Comparison of ENCODE assay signal across 16 cellular contexts in the genomic region with DNA sequence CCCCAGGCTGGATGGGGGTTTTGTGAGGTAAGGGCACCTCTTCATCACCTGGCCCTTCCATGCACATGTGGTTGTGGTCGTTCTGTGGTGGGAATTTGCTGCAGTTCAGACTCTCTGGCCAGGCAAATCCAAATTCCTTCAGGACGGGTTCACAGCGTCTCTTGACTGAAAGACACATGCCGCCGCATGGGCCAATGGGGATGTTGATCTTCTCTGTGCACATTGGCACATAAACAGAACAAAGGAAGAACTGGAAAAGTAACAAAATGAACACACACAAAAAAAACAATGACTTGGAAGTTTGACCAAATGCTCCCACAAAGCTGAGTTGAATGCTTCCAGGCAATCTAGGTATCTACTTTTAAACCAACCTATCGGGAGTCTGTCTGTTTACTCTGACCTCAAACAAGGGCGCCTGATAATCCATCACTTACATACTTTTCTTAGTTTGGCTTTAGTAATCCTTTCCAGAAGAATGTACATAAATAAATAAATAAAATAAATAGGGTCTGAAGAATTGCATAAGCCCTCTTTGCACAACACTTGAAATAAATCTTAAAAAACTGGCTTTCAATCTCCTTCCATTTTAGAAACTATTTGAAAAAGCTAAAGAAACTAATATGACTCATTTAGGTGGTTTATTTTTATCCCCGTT. TPM values are rescaled to one million over a fixed set of nuclear protein-coding genes. Genes with fewer than 3 reads are reported as not detected.
DNase-seq lines count a peak whose midpoint lies in the region; ATAC-seq and TF ChIP-seq lines count a peak whose summit lies in the region.
"Had no signal": no experiment of that assay in that cellular context is flagged by ENCODE, and none has a peak within 500 bp of the region (broad histone marks: within the 10 kb centered on the region; RNA-seq: fewer than 3 reads in every experiment).

No MANE protein-coding gene starts in this region.

- H3K27ac ChIP-seq in SK-N-SH (ENCODE audit: low read depth in 2 of 2, low read length in 1 of 2) = no peak overlapping the region
- peak overlapping the region; percentile 97 for H3K27ac ChIP-seq in left ventricle myocardium inferior (replicated peaks)
- H3K27ac ChIP-seq in uterus = peak overlapping the region; percentile 93 to 97
- H3K27ac ChIP-seq: 22Rv1, KMS-11 had no signal

- no peaks in the 10 kb centered on the region for H3K9me3 ChIP-seq in SK-N-SH
- no peaks in the 10 kb centered on the region for H3K9me3 ChIP-seq in left ventricle myocardium inferior (replicated peaks)
- H3K9me3 ChIP-seq in uterus = no peaks in the 10 kb centered on the region

- H3F3A ChIP-seq in SK-N-SH (replicated peaks; ENCODE audit: insufficient read depth) = peaks cover 13% of the 10 kb centered on the region

- H3K36me3 ChIP-seq in SK-N-SH (replicated peaks in 1 of 2; ENCODE audit: control insufficient read depth in 1 of 2, insufficient read depth in 2 of 2, low read length in 1 of 2) (peaks cover 5 to 17% of the 10 kb centered on the region in 2 experiments), left ventricle myocardium inferior (peaks cover 40% of the 10 kb centered on the region), uterus (no peaks in the 10 kb centered on the region)

- no peak for TF ChIP-seq EP300 in SK-N-SH (IDR thresholded peaks at IDR 0.05; ENCODE audit: borderline replicate concordance in 1 of 2, low read depth in 1 of 2, low read length in 1 of 2)

- 90% methylated on average over 8 of the region's 8 CpGs for WGBS in SK-N-SH (ENCODE audit: low lambda C conversion rate)

- H3K9ac ChIP-seq in SK-N-SH = no peak overlapping the region
- H3K9ac ChIP-seq: KMS-11 had no signal

- peak overlapping the region; percentile 22 for H3K4me3 Mint-ChIP-seq in progenitor cell of endocrine pancreas (ENCODE audit: low read depth)
- H3K4me3 Mint-ChIP-seq in stimulated activated naive CD8-positive, alpha-beta T cell treated with anti-CD3 and anti-CD28 coated beads, Interleukin-15, amount 100 ng/mL, for 72 hours = no peak overlapping the region

- peaks cover 48% of the 10 kb centered on the region for H3K4me1 Mint-ChIP-seq in progenitor cell of endocrine pancreas (ENCODE audit: low read depth)
- H3K4me1 Mint-ChIP-seq in stimulated activated naive CD8-positive, alpha-beta T cell treated with anti-CD3 and anti-CD28 coated beads, Interleukin-15, amount 100 ng/mL, for 72 hours = peaks cover 21% of the 10 kb centered on the region

- no peak for TF ChIP-seq POLR2A in uterus (IDR thresholded peaks at IDR 0.05)

- H4K20me1 ChIP-seq in SK-N-SH (ENCODE audit: insufficient read depth) = no peaks in the 10 kb centered on the region

- H3K27ac Mint-ChIP-seq in progenitor cell of endocrine pancreas = peak overlapping the region; percentile 29
- no peak overlapping the region for H3K27ac Mint-ChIP-seq in stimulated activated naive CD8-positive, alpha-beta T cell treated with anti-CD3 and anti-CD28 coated beads, Interleukin-15, amount 100 ng/mL, for 72 hours
- H3K27ac Mint-ChIP-seq: CD8-positive, alpha-beta memory T cell had no signal

- intact Hi-C loops in left ventricle myocardium inferior (cut with micrococcal nuclease) (no loop called here), uterus (cut with DNase I; ENCODE audit: low total_unique reads) (no loop called here)

- H3K4me3 ChIP-seq in SK-N-SH (ENCODE audit: low read depth in 2 of 2, low read length in 1 of 2) (no peak overlapping the region), left ventricle myocardium inferior (peak overlapping the region; percentile 100), uterus (peak overlapping the region in 1 of 2 donors; percentile 5)

- H3K79me2 ChIP-seq in SK-N-SH (ENCODE audit: insufficient read depth) = no peaks in the 10 kb centered on the region; the same call in 1 of the 2 replicates

- no peaks in the 10 kb centered on the region for H3K9me3 Mint-ChIP-seq in progenitor cell of endocrine pancreas (ENCODE audit: low read depth)
- H3K9me3 Mint-ChIP-seq in stimulated activated naive CD8-positive, alpha-beta T cell treated with anti-CD3 and anti-CD28 coated beads, Interleukin-15, amount 100 ng/mL, for 72 hours = no peaks in the 10 kb centered on the region
- H3K9me3 Mint-ChIP-seq: CD8-positive, alpha-beta memory T cell had no signal

- no peak for DNase-seq in SK-N-SH
- no peak for DNase-seq in left ventricle myocardium inferior
- DNase-seq in progenitor cell of endocrine pancreas (ENCODE audit: low spot score, unreplicated experiment) = no peak
- DNase-seq in uterus = no peak
- no peak for DNase-seq in activated naive CD4-positive, alpha-beta T cell treated with Interleukin-2 at 50 U/mL for 16 hours
- DNase-seq in stimulated activated naive CD8-positive, alpha-beta T cell treated with anti-CD3 and anti-CD28 coated beads, Interleukin-15, amount 100 ng/mL, for 72 hours = no peak
- DNase-seq: activated CD4-positive, CD25-positive, alpha-beta regulatory T cell treated with anti-CD3 and anti-CD28 coated beads, Interleukin-2, amount 50 U/mL, for 72 hours; CD8-positive, alpha-beta memory T cell; head of caudate nucleus; NCI-H146; NCI-H446 treated with DMSO at 0.1 percent for 48 hours had no signal

- no peak overlapping the region for H2AFZ ChIP-seq in SK-N-SH (ENCODE audit: low read depth)

- TF ChIP-seq RAD21 in SK-N-SH (IDR thresholded peaks at IDR 0.05; ENCODE audit: low read length) = no peak

- ATAC-seq in SK-N-SH treated with all-trans-retinoic acid at 6 μM for 48 hours (no peak), GM21447 (IDR thresholded peaks at IDR 0.05; ENCODE audit: unreplicated experiment) (no peak)
- ATAC-seq in stimulated activated naive CD8-positive, alpha-beta T cell treated with anti-CD3 and anti-CD28 coated beads, Interleukin-15, amount 100 ng/mL, for 72 hours = no peak
- ATAC-seq: left lobe of liver had no signal

- H3K27me3 Mint-ChIP-seq in progenitor cell of endocrine pancreas = no peaks in the 10 kb centered on the region
- peaks cover 58% of the 10 kb centered on the region for H3K27me3 Mint-ChIP-seq in stimulated activated naive CD8-positive, alpha-beta T cell treated with anti-CD3 and anti-CD28 coated beads, Interleukin-15, amount 100 ng/mL, for 72 hours

- H3K4me1 ChIP-seq in SK-N-SH (ENCODE audit: control insufficient read depth in 1 of 2, insufficient read depth in 2 of 2, low read depth in 1 of 2, low read length in 1 of 2) = peaks cover 9 to 30% of the 10 kb centered on the region in 2 experiments; a peak in 2 of 4 replicates
- H3K4me1 ChIP-seq in left ventricle myocardium inferior = peaks cover 90% of the 10 kb centered on the region
- H3K4me1 ChIP-seq in uterus = peaks cover 0 to 5% of the 10 kb centered on the region in 2 donors

- H3K9me2 ChIP-seq in SK-N-SH = no peaks in the 10 kb centered on the region

- POLR2A ChIA-PET in SK-N-SH (lab: Yijun Ruan, JAX) = no interaction called here

- CTCF ChIA-PET in SK-N-SH (lab: Yijun Ruan, JAX) = interaction anchor here (1.2 to 1.4 kb wide), 2 partner anchors 83 to 401 kb away, joined by 3 read pairs; no protein-coding TSS in a partner anchor

- TF ChIP-seq CTCF in SK-N-SH (IDR thresholded peaks at IDR 0.05) (no peak), left ventricle myocardium inferior (IDR thresholded peaks at IDR 0.05; ENCODE audit: borderline replicate concordance) (no peak), progenitor cell of endocrine pancreas (IDR thresholded peaks at IDR 0.05; ENCODE audit: unreplicated experiment) (no peak), uterus (IDR thresholded peaks at IDR 0.05) (no peak)

- peak overlapping the region; percentile 16; the same call in 1 of the 2 replicates for H3K4me2 ChIP-seq in SK-N-SH
- H3K4me2 ChIP-seq: KMS-11 had no signal

- H3K27me3 ChIP-seq in SK-N-SH (ENCODE audit: insufficient read depth) = no peaks in the 10 kb centered on the region
- H3K27me3 ChIP-seq in left ventricle myocardium inferior (ENCODE audit: low read depth) = no peaks in the 10 kb centered on the region
- H3K27me3 ChIP-seq in uterus = no peaks in the 10 kb centered on the region

- H3K36me3 Mint-ChIP-seq in progenitor cell of endocrine pancreas (ENCODE audit: insufficient read depth) = peaks cover 10% of the 10 kb centered on the region

TF ChIP-seq in SK-N-SH, 30 proteins besides CTCF, POLR2A, EP300 and RAD21 (continues in another document):
- TF ChIP-seq JUND (IDR thresholded peaks at IDR 0.05) = no peak

TF ChIP-seq in SK-N-SH treated with all-trans-retinoic acid at 6 μM for 48 hours, 23 proteins besides CTCF, POLR2A, EP300 and RAD21 (continues in another document):
- no peak for TF ChIP-seq SNAI2 (CRISPR knock-in tag; IDR thresholded peaks at IDR 0.05)
- no peak for TF ChIP-seq ZC3H10 (CRISPR knock-in tag; IDR thresholded peaks at IDR 0.05)
- no peak for TF ChIP-seq RARB (CRISPR knock-in tag; IDR thresholded peaks at IDR 0.05)
- TF ChIP-seq, protein P1, sequence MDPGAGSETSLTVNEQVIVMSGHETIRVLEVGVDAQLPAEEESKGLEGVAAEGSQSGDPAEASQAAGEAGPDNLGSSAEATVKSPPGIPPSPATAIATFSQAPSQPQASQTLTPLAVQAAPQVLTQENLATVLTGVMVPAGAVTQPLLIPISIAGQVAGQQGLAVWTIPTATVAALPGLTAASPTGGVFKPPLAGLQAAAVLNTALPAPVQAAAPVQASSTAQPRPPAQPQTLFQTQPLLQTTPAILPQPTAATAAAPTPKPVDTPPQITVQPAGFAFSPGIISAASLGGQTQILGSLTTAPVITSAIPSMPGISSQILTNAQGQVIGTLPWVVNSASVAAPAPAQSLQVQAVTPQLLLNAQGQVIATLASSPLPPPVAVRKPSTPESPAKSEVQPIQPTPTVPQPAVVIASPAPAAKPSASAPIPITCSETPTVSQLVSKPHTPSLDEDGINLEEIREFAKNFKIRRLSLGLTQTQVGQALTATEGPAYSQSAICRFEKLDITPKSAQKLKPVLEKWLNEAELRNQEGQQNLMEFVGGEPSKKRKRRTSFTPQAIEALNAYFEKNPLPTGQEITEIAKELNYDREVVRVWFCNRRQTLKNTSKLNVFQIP (CRISPR knock-in tag; IDR thresholded peaks at IDR 0.05; ENCODE audit: borderline replicate concordance, low read depth) = no peak
- no peak for TF ChIP-seq CSDC2 (CRISPR knock-in tag; IDR thresholded peaks at IDR 0.05)

RNA-seq across cellular contexts. Expression of a gene that starts 2.8 kb away (rescaled TPM):
- 0.72 and 0.93 TPM in 2 replicates for polyA plus RNA-seq in SK-N-SH (2012; rRNA removed)
- polyA plus RNA-seq in SK-N-SH (2012; cell fraction: cytosol; rRNA removed) = 0.81 and 0.82 TPM in 2 replicates
- polyA plus RNA-seq in SK-N-SH (2012; cell fraction: nucleus; rRNA removed) = 0.62 and 1.0 TPM in 2 replicates
- total RNA-seq in left ventricle myocardium inferior (26.5 TPM), progenitor cell of endocrine pancreas (9.3 and 11.7 TPM in 2 replicates), uterus (10 to 100 TPM; 47.4 to 77.6 (median 49.4) TPM)
- polyA plus RNA-seq: CD8-positive, alpha-beta memory T cell had no signal

Comparison
In these comparisons a context has a peak if more than half of its experiments do, and no peak if none do; other contexts are left out.
1. H3K27ac ChIP-seq: peak in left ventricle myocardium inferior (single experiment) and uterus (2 of 2); none in SK-N-SH (0 of 2).